16 cellular contexts compared by ENCODE assay signal in genomic region chr5:88377240-88377639, GRCh38.
DNase-seq lines count a peak whose midpoint lies in the region; ATAC-seq, FAIRE-seq and TF ChIP-seq lines count a peak whose summit lies in the region.
"Had no signal": no experiment of that assay in that cellular context is flagged by ENCODE, and none has a peak within 500 bp of the region (broad histone marks: within the 10 kb centered on the region; RNA-seq: fewer than 3 reads in every experiment).

No MANE protein-coding gene starts in this region.

- H3K9me3 ChIP-seq in liver (ENCODE audit: control insufficient read depth in 4 of 4, low read length in 3 of 4) (no peaks in the 10 kb centered on the region), HepG2 (ENCODE audit: low read length) (no peaks in the 10 kb centered on the region), K562 (replicated peaks; ENCODE audit: control insufficient read depth, insufficient read depth, low read depth, low read length) (peaks cover 9% of the 10 kb centered on the region), vagina (no peaks in the 10 kb centered on the region)
- H3K9me3 ChIP-seq: A549, BE2C had no signal

- no peak for DNase-seq in HepG2 (ENCODE audit: low spot score)
- DNase-seq in LNCaP clone FGC (ENCODE audit: low read depth) = peak; percentile 46
- DNase-seq in K562 (ENCODE audit: extremely low read depth in 1 of 4, low spot score in 3 of 4) = no peak
- no peak for DNase-seq in GM19239 (ENCODE audit: insufficient read length, low spot score)
- no peak for DNase-seq in vagina (ENCODE audit: extremely low spot score in 2 of 2)
- no peak for DNase-seq in RPMI8226
- DNase-seq: BE2C; CD4-positive, alpha-beta memory T cell; DMS79; H7 had no signal

- intact Hi-C loops in HepG2 (cut with micrococcal nuclease; ENCODE audit: unreplicated experiment) = no loop called here
- intact Hi-C loops in K562 (cut with micrococcal nuclease) = loop anchor here (10.0 kb wide), 1 partner anchor 232 kb away; no protein-coding TSS in a partner anchor
- intact Hi-C loops in vagina (cut with DNase I) = no loop called here

- TF ChIP-seq RAD21 in liver (IDR thresholded peaks at IDR 0.05) (peak in 1 of 2 donors; percentile 16), HepG2 (CRISPR knock-in tag; IDR thresholded peaks at IDR 0.05) (no peak), K562 (CRISPR knock-in tag; conservative IDR thresholded peaks at IDR 0.05 in 1 of 2, IDR thresholded peaks at IDR 0.05 in 1 of 2) (no peak)

- no peak overlapping the region for H3K9ac ChIP-seq in liver (ENCODE audit: low read depth in 1 of 2, low read length in 2 of 2)
- no peak overlapping the region for H3K9ac ChIP-seq in HepG2 (ENCODE audit: insufficient read depth, low read depth, low read length)
- no peak overlapping the region for H3K9ac ChIP-seq in K562 (ENCODE audit: insufficient read depth in 1 of 2, low read depth in 2 of 2, low read length in 2 of 2)

- in situ Hi-C loops in HepG2 (cut with HindIII; ENCODE audit: extremely low pct_ligation_motif_present, low pct_unique_long_range_greater_than_20kb) = no loop called here
- in situ Hi-C loops in K562 (cut with MboI) = no loop called here

- H3K9me1 ChIP-seq in K562 (ENCODE audit: control insufficient read depth, insufficient read depth, low read length) = no peaks in the 10 kb centered on the region

- TF ChIP-seq CTCF in liver (IDR thresholded peaks at IDR 0.05; ENCODE audit: low read depth, low read length, missing input control) (no peak), HepG2 (CRISPR knock-in tag; IDR thresholded peaks at IDR 0.05) (no peak), LNCaP clone FGC (IDR thresholded peaks at IDR 0.05; ENCODE audit: control insufficient read depth, extremely low read depth, insufficient read depth) (no peak), K562 (IDR thresholded peaks at IDR 0.05 in 2 of 3, conservative IDR thresholded peaks at IDR 0.05 in 1 of 3; ENCODE audit: insufficient read depth in 2 of 3, low read depth in 1 of 3, low read length in 3 of 3) (no peak), vagina (IDR thresholded peaks at IDR 0.05) (no peak)

- H3K4me1 ChIP-seq in liver (ENCODE audit: control insufficient read depth in 4 of 4, insufficient read depth in 4 of 4, low read length in 3 of 4) (peaks cover 0 to 11% (median 8%) of the 10 kb centered on the region in 4 donors), HepG2 (ENCODE audit: insufficient read depth, low read length) (no peaks in the 10 kb centered on the region), K562 (replicated peaks in 1 of 2; ENCODE audit: control insufficient read depth in 2 of 2, insufficient read depth in 2 of 2, low read length in 2 of 2) (peaks cover 0 to 10% of the 10 kb centered on the region in 2 experiments; a peak in 3 of 5 replicates), vagina (no peaks in the 10 kb centered on the region)
- H3K4me1 ChIP-seq: A549, BE2C had no signal

- WGBS in liver = 24% methylated on average over 2 of the region's 2 CpGs
- WGBS in HepG2 (ENCODE audit: low lambda C conversion rate) = 23% methylated on average over 2 of the region's 2 CpGs
- WGBS in K562 (ENCODE audit: insufficient coverage, low coverage, missing lambda C conversion rate) = 31% methylated on average over 2 of the region's 2 CpGs

- no peak overlapping the region for H3K4me2 ChIP-seq in HepG2 (ENCODE audit: low read depth, low read length)
- no peak overlapping the region for H3K4me2 ChIP-seq in K562 (ENCODE audit: insufficient read depth, low read length)
- H3K4me2 ChIP-seq: A549, GM23338 had no signal

- TF ChIP-seq EP300 in HepG2 (IDR thresholded peaks at IDR 0.05; ENCODE audit: low read depth in 2 of 2, low read length in 2 of 2) (no peak), HepG2 (CRISPR knock-in tag; IDR thresholded peaks at IDR 0.05; ENCODE audit: borderline replicate concordance) (no peak), K562 (IDR thresholded peaks at IDR 0.05; ENCODE audit: low read length) (no peak)

- FAIRE-seq in HepG2 (lab: Jason Lieb, UNC) (no peak), K562 (lab: Jason Lieb, UNC) (no peak), GM19239 (lab: Jason Lieb, UNC) (no peak)
- FAIRE-seq: A549, G401.6, GM12891 had no signal

- CTCF ChIA-PET in HepG2 (lab: Yijun Ruan, JAX; ENCODE audit: low intra/inter-chr PET ratio, low total read pairs) = no interaction called here
- CTCF ChIA-PET in K562 (lab: Yijun Ruan, JAX; ENCODE audit: low intra/inter-chr PET ratio) = no interaction called here

- no peak overlapping the region for H3K4me3 ChIP-seq in liver (ENCODE audit: low read depth in 1 of 3, low read length in 3 of 3)
- no peak overlapping the region for H3K4me3 ChIP-seq in HepG2 (replicated peaks in 1 of 3; ENCODE audit: insufficient read depth in 1 of 3, low read depth in 2 of 3, low read length in 3 of 3)
- H3K4me3 ChIP-seq in LNCaP clone FGC (ENCODE audit: low read depth, low read length) = no peak overlapping the region
- H3K4me3 ChIP-seq in K562 = no peak overlapping the region
- H3K4me3 ChIP-seq in vagina = no peak overlapping the region
- H3K4me3 ChIP-seq: A549, GM23338 had no signal

- H3K27me3 ChIP-seq in liver (ENCODE audit: control insufficient read depth in 4 of 4, insufficient read depth in 4 of 4, low read length in 3 of 4) (no peaks in the 10 kb centered on the region), HepG2 (ENCODE audit: control insufficient read depth in 1 of 2, insufficient read depth in 2 of 2, low read length in 2 of 2) (no peaks in the 10 kb centered on the region), K562 (ENCODE audit: control insufficient read depth in 2 of 2, insufficient read depth in 2 of 2, low read length in 2 of 2) (no peaks in the 10 kb centered on the region), vagina (no peaks in the 10 kb centered on the region)
- H3K27me3 ChIP-seq: BE2C had no signal

- POLR2A ChIA-PET in HepG2 (lab: Yijun Ruan, JAX) = no interaction called here
- POLR2A ChIA-PET in K562 (lab: Yijun Ruan, JAX) = interaction anchor here (0.6 to 1.2 kb wide), 2 partner anchors 11 to 18 kb away, joined by 3 to 4 read pairs; no protein-coding TSS in a partner anchor

- no peak overlapping the region for H2AFZ ChIP-seq in HepG2 (ENCODE audit: low read length)
- peak overlapping the region; percentile 34; the same call in 1 of the 2 replicates for H2AFZ ChIP-seq in K562 (ENCODE audit: low read depth, low read length)

- BruUV-seq in HepG2 (replicated peaks; lab: Mats Ljungman, UMichigan) = no TSS peak
- BruUV-seq in K562 (replicated peaks; lab: Mats Ljungman, UMichigan) = no TSS peak

- no peak for ATAC-seq in HepG2
- no peak for ATAC-seq in K562
- ATAC-seq: A549, GM23338 had no signal

- H4K20me1 ChIP-seq in HepG2 (ENCODE audit: insufficient read depth, low read length) (no peaks in the 10 kb centered on the region), K562 (replicated peaks; ENCODE audit: control insufficient read depth, insufficient read depth, low read length) (no peaks in the 10 kb centered on the region)

- TF ChIP-seq POLR2A in HepG2 (IDR thresholded peaks at IDR 0.05; ENCODE audit: insufficient read depth in 1 of 2, low read depth in 2 of 2, low read length in 2 of 2) (no peak), K562 (conservative IDR thresholded peaks at IDR 0.05) (no peak), vagina (IDR thresholded peaks at IDR 0.05) (no peak)

- H3K36me3 ChIP-seq in liver (ENCODE audit: control insufficient read depth in 4 of 4, insufficient read depth in 3 of 4, low read depth in 1 of 4, low read length in 3 of 4) (no peaks in the 10 kb centered on the region), HepG2 (replicated peaks in 1 of 2; ENCODE audit: control insufficient read depth in 1 of 2, insufficient read depth in 2 of 2, low read length in 2 of 2) (no peaks in the 10 kb centered on the region), K562 (ENCODE audit: control insufficient read depth, insufficient read depth, low read length) (no peaks in the 10 kb centered on the region), vagina (no peaks in the 10 kb centered on the region)
- H3K36me3 ChIP-seq: BE2C had no signal

- no peak overlapping the region for H3K27ac ChIP-seq in liver (ENCODE audit: low read depth in 1 of 2, low read length in 2 of 2)
- H3K27ac ChIP-seq in HepG2 (ENCODE audit: extremely low read length, insufficient read depth, low read length) = no peak overlapping the region
- H3K27ac ChIP-seq in K562 (ENCODE audit: extremely low read depth, low read depth, low read length) = no peak overlapping the region; the same call in 2 of the 3 replicates
- no peak overlapping the region for H3K27ac ChIP-seq in vagina
- H3K27ac ChIP-seq: A549, C4-2B had no signal

- H3K79me2 ChIP-seq in HepG2 (ENCODE audit: insufficient read depth, low read length) = no peaks in the 10 kb centered on the region
- H3K79me2 ChIP-seq in K562 (ENCODE audit: control insufficient read depth, insufficient read depth, low read length) = no peaks in the 10 kb centered on the region

TF ChIP-seq in liver, 16 proteins besides CTCF, POLR2A, EP300 and RAD21 (continues in another document):
- TF ChIP-seq MAX (IDR thresholded peaks at IDR 0.05) (no peak), RXRA (IDR thresholded peaks at IDR 0.05) (no peak), SP1 (IDR thresholded peaks at IDR 0.05) (no peak), GABPA (IDR thresholded peaks at IDR 0.05 in 1 of 2, conservative IDR thresholded peaks at IDR 0.05 in 1 of 2) (no peak)

TF ChIP-seq in HepG2, 621 proteins besides CTCF, POLR2A, EP300 and RAD21 (continues in another document):
- TF ChIP-seq TOPORS (CRISPR knock-in tag; IDR thresholded peaks at IDR 0.05) (no peak), ZNF101 (CRISPR knock-in tag; IDR thresholded peaks at IDR 0.05; ENCODE audit: borderline replicate concordance, low read depth) (no peak)

TF ChIP-seq in K562, 482 proteins besides CTCF, POLR2A, EP300 and RAD21 (continues in another document):
- TF ChIP-seq ATF2 (CRISPR knock-in tag; IDR thresholded peaks at IDR 0.05) (no peak), ZBTB17 (CRISPR knock-in tag; IDR thresholded peaks at IDR 0.05) (no peak), KDM5B (IDR thresholded peaks at IDR 0.05; ENCODE audit: insufficient replicate concordance, low read depth, low read length) (no peak), SMC3 (conservative IDR thresholded peaks at IDR 0.05; ENCODE audit: insufficient read depth, low read depth, low read length) (no peak), BMI1 (IDR thresholded peaks at IDR 0.05; ENCODE audit: low read length) (no peak), ZNF165 (CRISPR knock-in tag; IDR thresholded peaks at IDR 0.05; ENCODE audit: borderline replicate concordance) (no peak), CREB1 (IDR thresholded peaks at IDR 0.05) (no peak), CREB1 (CRISPR knock-in tag; IDR thresholded peaks at IDR 0.05) (no peak)
